Comparison of ENCODE assay signal across 30 cellular contexts in genomic region chr4:108215055-108215454, GRCh38. TPM values are rescaled to one million over a fixed set of nuclear protein-coding genes. Genes with fewer than 3 reads are reported as not detected.
"Had no signal": no experiment of that assay in that cellular context is flagged by ENCODE, and none has a peak within 500 bp of the region (broad histone marks: within the 10 kb centered on the region; RNA-seq: fewer than 3 reads in every experiment).

No MANE protein-coding gene starts in this region.

- H3K4me3 ChIP-seq: ascending aorta, gastroesophageal sphincter, left lung, lower lobe of right lung, skin epidermis, uterus had no signal

- DNase-seq: activated CD4-positive, alpha-beta memory T cell treated with anti-CD3 and anti-CD28 coated beads for 36 hours; activated CD4-positive, alpha-beta T cell treated with anti-CD3 and anti-CD28 coated beads, Interleukin-2, amount 10 ng/mL, durations not matched to agents 24 days and 14 days; activated CD4-positive, CD25-positive, alpha-beta regulatory T cell treated with anti-CD3 and anti-CD28 coated beads, Interleukin-2, amount 50 U/mL, for 72 hours; activated CD8-positive, alpha-beta memory T cell treated with anti-CD3 and anti-CD28 coated beads, Interleukin-2, amount 50 U/mL, for 48 hours; activated gamma-delta T cell; activated naive CD4-positive, alpha-beta T cell treated with anti-CD3 and anti-CD28 coated beads, Interleukin-2, amount 10 ng/mL, durations not matched to agents 7 days and 5 days; activated naive CD8-positive, alpha-beta T cell treated with anti-CD3 and anti-CD28 coated beads, Interleukin-2, amount 10 ng/mL, durations not matched to agents 7 days and 5 days; activated T-cell treated with anti-CD3 and anti-CD28 coated beads, Interleukin-2, amount 50 U/mL, for 24 hours; brain microvascular endothelial cell; head of caudate nucleus; hypothalamus; immature natural killer cell; kidney; left lung; lower lobe of right lung; mesenchymal stem cell; stimulated activated CD4-positive, alpha-beta T cell treated with anti-CD3 and anti-CD28 coated beads, Interleukin-4, amount 100 ng/mL, for 4 hours; stimulated activated CD8-positive, alpha-beta memory T cell treated with anti-CD3 and anti-CD28 coated beads, Interleukin-4, amount 100 ng/mL, for 48 hours; stimulated activated naive CD8-positive, alpha-beta T cell treated with anti-CD3 and anti-CD28 coated beads, Interleukin-15, amount 100 ng/mL, for 72 hours; substantia nigra; T1000; uterus had no signal

- FAIRE-seq: endothelial cell of umbilical vein had no signal

- ATAC-seq: gastroesophageal sphincter; left lung; lower lobe of right lung; sciatic nerve; stimulated activated memory B cell treated with anti-CD40 and anti-IgM and Interleukin-4, amounts not matched to agents 10 μg/mL and 1 μg/mL and 100 μg/mL, for 72 hours; stimulated activated naive CD8-positive, alpha-beta T cell treated with anti-CD3 and anti-CD28 coated beads, Interleukin-15, amount 100 ng/mL, for 72 hours had no signal

- H3K36me3 Mint-ChIP-seq: immature natural killer cell; stimulated activated memory B cell treated with anti-CD40 and anti-IgM and Interleukin-4, amounts not matched to agents 10 μg/mL and 1 μg/mL and 100 μg/mL, for 72 hours; type B pancreatic cell had no signal

- H3K4me1 ChIP-seq: ascending aorta, gastroesophageal sphincter, left lung, lower lobe of right lung, uterus had no signal

- H3K27me3 Mint-ChIP-seq: activated CD4-positive, alpha-beta memory T cell treated with anti-CD3 and anti-CD28 coated beads for 36 hours; activated CD4-positive, alpha-beta T cell treated with anti-CD3 and anti-CD28 coated beads, Interleukin-2, amount 10 ng/mL, durations not matched to agents 24 days and 14 days; activated naive CD4-positive, alpha-beta T cell treated with anti-CD3 and anti-CD28 coated beads, Interleukin-2, amount 10 ng/mL, durations not matched to agents 7 days and 5 days; activated naive CD8-positive, alpha-beta T cell treated with anti-CD3 and anti-CD28 coated beads, Interleukin-2, amount 10 ng/mL, durations not matched to agents 7 days and 5 days; activated T-cell treated with anti-CD3 and anti-CD28 coated beads, Interleukin-2, amount 50 U/mL, for 24 hours; stimulated activated memory B cell treated with anti-CD40 and anti-IgM and Interleukin-4, amounts not matched to agents 10 μg/mL and 1 μg/mL and 100 μg/mL, for 72 hours; stimulated activated naive CD8-positive, alpha-beta T cell treated with anti-CD3 and anti-CD28 coated beads, Interleukin-15, amount 100 ng/mL, for 72 hours had no signal

- H3K4me3 Mint-ChIP-seq: activated CD4-positive, alpha-beta memory T cell treated with anti-CD3 and anti-CD28 coated beads for 36 hours; activated CD4-positive, alpha-beta T cell treated with anti-CD3 and anti-CD28 coated beads, Interleukin-2, amount 10 ng/mL, durations not matched to agents 24 days and 14 days; activated naive CD4-positive, alpha-beta T cell treated with anti-CD3 and anti-CD28 coated beads, Interleukin-2, amount 10 ng/mL, durations not matched to agents 7 days and 5 days; activated naive CD8-positive, alpha-beta T cell treated with anti-CD3 and anti-CD28 coated beads, Interleukin-2, amount 10 ng/mL, durations not matched to agents 7 days and 5 days; activated T-cell treated with anti-CD3 and anti-CD28 coated beads, Interleukin-2, amount 50 U/mL, for 24 hours; immature natural killer cell; nephron; stimulated activated memory B cell treated with anti-CD40 and anti-IgM and Interleukin-4, amounts not matched to agents 10 μg/mL and 1 μg/mL and 100 μg/mL, for 72 hours; stimulated activated naive CD8-positive, alpha-beta T cell treated with anti-CD3 and anti-CD28 coated beads, Interleukin-15, amount 100 ng/mL, for 72 hours; type B pancreatic cell had no signal

- H3K27ac ChIP-seq: ascending aorta, brain microvascular endothelial cell, gastroesophageal sphincter, left lung, lower lobe of right lung, skin epidermis, uterus had no signal

- H3K9me3 ChIP-seq: ascending aorta, gastroesophageal sphincter, left lung, lower lobe of right lung, uterus had no signal

- H3K27me3 ChIP-seq: ascending aorta, brain microvascular endothelial cell, gastroesophageal sphincter, left lung, uterus had no signal

- H3K9me3 Mint-ChIP-seq: activated CD4-positive, alpha-beta T cell treated with anti-CD3 and anti-CD28 coated beads, Interleukin-2, amount 10 ng/mL, durations not matched to agents 24 days and 14 days; activated T-cell treated with anti-CD3 and anti-CD28 coated beads, Interleukin-2, amount 50 U/mL, for 24 hours; immature natural killer cell; nephron; type B pancreatic cell had no signal

- H3K27ac Mint-ChIP-seq: activated CD4-positive, alpha-beta memory T cell treated with anti-CD3 and anti-CD28 coated beads for 36 hours; activated CD4-positive, alpha-beta T cell treated with anti-CD3 and anti-CD28 coated beads, Interleukin-2, amount 10 ng/mL, durations not matched to agents 24 days and 14 days; activated naive CD4-positive, alpha-beta T cell treated with anti-CD3 and anti-CD28 coated beads, Interleukin-2, amount 10 ng/mL, durations not matched to agents 7 days and 5 days; activated naive CD8-positive, alpha-beta T cell treated with anti-CD3 and anti-CD28 coated beads, Interleukin-2, amount 10 ng/mL, durations not matched to agents 7 days and 5 days; activated T-cell treated with anti-CD3 and anti-CD28 coated beads, Interleukin-2, amount 50 U/mL, for 24 hours; immature natural killer cell; nephron; stimulated activated memory B cell treated with anti-CD40 and anti-IgM and Interleukin-4, amounts not matched to agents 10 μg/mL and 1 μg/mL and 100 μg/mL, for 72 hours; type B pancreatic cell had no signal

- H3K4me1 Mint-ChIP-seq: activated CD4-positive, alpha-beta T cell treated with anti-CD3 and anti-CD28 coated beads, Interleukin-2, amount 10 ng/mL, durations not matched to agents 24 days and 14 days; immature natural killer cell; stimulated activated memory B cell treated with anti-CD40 and anti-IgM and Interleukin-4, amounts not matched to agents 10 μg/mL and 1 μg/mL and 100 μg/mL, for 72 hours had no signal

- H3K36me3 ChIP-seq: ascending aorta, brain microvascular endothelial cell, gastroesophageal sphincter, left lung, lower lobe of right lung, uterus had no signal

RNA-seq across cellular contexts. Expression of gene LEF1, which starts 46.3 kb away (rescaled TPM):
- total RNA-seq: ascending aorta had no signal
